Comparison of ENCODE assay signal across 1 cellular context in genomic region chr21:33296156-33296555, GRCh38.
TF ChIP-seq lines count a peak whose summit lies in the region.

No MANE protein-coding gene starts in this region.

TF ChIP-seq in GM12878, 131 proteins besides CTCF, POLR2A, EP300 and RAD21:
- no peak for TF ChIP-seq ZNF592 (IDR thresholded peaks at IDR 0.05)
- TF ChIP-seq PRDM15 (CRISPR knock-in tag; IDR thresholded peaks at IDR 0.05), result no peak
- TF ChIP-seq ZNF622 (IDR thresholded peaks at IDR 0.05), result no peak
- no peak for TF ChIP-seq YBX1 (IDR thresholded peaks at IDR 0.05)
- TF ChIP-seq SP1 (IDR thresholded peaks at IDR 0.05; ENCODE audit: low read depth, low read length), result no peak
- TF ChIP-seq PBX3 (IDR thresholded peaks at IDR 0.05; ENCODE audit: insufficient replicate concordance, low read depth, low read length), result no peak
- no peak for TF ChIP-seq ZNF384 (IDR thresholded peaks at IDR 0.05; ENCODE audit: borderline replicate concordance, low read depth, low read length)
- TF ChIP-seq DPF2 (IDR thresholded peaks at IDR 0.05), result no peak
- TF ChIP-seq ETV6 (conservative IDR thresholded peaks at IDR 0.05 in 1 of 2, IDR thresholded peaks at IDR 0.05 in 1 of 2; ENCODE audit: borderline replicate concordance in 1 of 2, low read depth in 1 of 2), result peak in 1 of 2 experiments; percentile 62; a peak in 1 of 4 replicates
- TF ChIP-seq SRF (IDR thresholded peaks at IDR 0.05; ENCODE audit: low read depth in 2 of 2, low read length in 2 of 2), result no peak
- TF ChIP-seq TCF3 (IDR thresholded peaks at IDR 0.05; ENCODE audit: borderline replicate concordance, insufficient read depth, low read depth, low read length), result peak; percentile 53; the same call in 1 of the 2 replicates
- TF ChIP-seq ZNF24 (IDR thresholded peaks at IDR 0.05), result no peak
- TF ChIP-seq EZH2 (IDR thresholded peaks at IDR 0.05; ENCODE audit: borderline replicate concordance, control insufficient read depth, low read depth, low read length), result no peak
- peak; percentile 29; the same call in 1 of the 2 replicates for TF ChIP-seq EED (IDR thresholded peaks at IDR 0.05; ENCODE audit: low read depth)
- TF ChIP-seq SMARCA5 (IDR thresholded peaks at IDR 0.05), result no peak
- TF ChIP-seq SIX5 (IDR thresholded peaks at IDR 0.05; ENCODE audit: low read depth, low read length, severe bottlenecking), result no peak
- no peak for TF ChIP-seq CREM (IDR thresholded peaks at IDR 0.05; ENCODE audit: low read depth)
- no peak for TF ChIP-seq FOXM1 (IDR thresholded peaks at IDR 0.05; ENCODE audit: low read depth, low read length)
- TF ChIP-seq PAX8 (IDR thresholded peaks at IDR 0.05), result no peak
- TF ChIP-seq IRF5 (IDR thresholded peaks at IDR 0.05; ENCODE audit: borderline replicate concordance), result no peak
- TF ChIP-seq PAX5 (IDR thresholded peaks at IDR 0.05; ENCODE audit: borderline replicate concordance, low read depth, low read length), result peak; percentile 72; the same call in 1 of the 2 replicates
- TF ChIP-seq USF2 (IDR thresholded peaks at IDR 0.05; ENCODE audit: borderline replicate concordance, low read depth, low read length), result no peak
- TF ChIP-seq NR2F1 (conservative IDR thresholded peaks at IDR 0.05), result no peak
- no peak for TF ChIP-seq MYB (IDR thresholded peaks at IDR 0.05; ENCODE audit: borderline replicate concordance, low read depth, low read length)
- TF ChIP-seq RCOR1 (conservative IDR thresholded peaks at IDR 0.05; ENCODE audit: low read depth, low read length), result no peak
- TF ChIP-seq SIN3A (IDR thresholded peaks at IDR 0.05; ENCODE audit: low read depth, low read length), result no peak
- no peak for TF ChIP-seq SUPT20H (IDR thresholded peaks at IDR 0.05; ENCODE audit: borderline replicate concordance, control insufficient read depth, low read depth, low read length)
- no peak for TF ChIP-seq POU2F2 (IDR thresholded peaks at IDR 0.05; ENCODE audit: borderline replicate concordance, low read depth, low read length)
- no peak for TF ChIP-seq ZBTB11 (CRISPR knock-in tag; IDR thresholded peaks at IDR 0.05)
- TF ChIP-seq BACH1 (IDR thresholded peaks at IDR 0.05; ENCODE audit: borderline replicate concordance), result no peak
- TF ChIP-seq MYC (IDR thresholded peaks at IDR 0.05; ENCODE audit: insufficient read depth, insufficient read length, insufficient replicate concordance, low read length, severe bottlenecking), result no peak
- TF ChIP-seq RELB (IDR thresholded peaks at IDR 0.05; ENCODE audit: low read depth), result no peak
- TF ChIP-seq HSF1 (IDR thresholded peaks at IDR 0.05; ENCODE audit: low read depth, low read length), result no peak
- no peak for TF ChIP-seq ASH2L (IDR thresholded peaks at IDR 0.05; ENCODE audit: borderline replicate concordance, low read depth)
